14 cellular contexts compared by ENCODE assay signal in the genomic region with DNA sequence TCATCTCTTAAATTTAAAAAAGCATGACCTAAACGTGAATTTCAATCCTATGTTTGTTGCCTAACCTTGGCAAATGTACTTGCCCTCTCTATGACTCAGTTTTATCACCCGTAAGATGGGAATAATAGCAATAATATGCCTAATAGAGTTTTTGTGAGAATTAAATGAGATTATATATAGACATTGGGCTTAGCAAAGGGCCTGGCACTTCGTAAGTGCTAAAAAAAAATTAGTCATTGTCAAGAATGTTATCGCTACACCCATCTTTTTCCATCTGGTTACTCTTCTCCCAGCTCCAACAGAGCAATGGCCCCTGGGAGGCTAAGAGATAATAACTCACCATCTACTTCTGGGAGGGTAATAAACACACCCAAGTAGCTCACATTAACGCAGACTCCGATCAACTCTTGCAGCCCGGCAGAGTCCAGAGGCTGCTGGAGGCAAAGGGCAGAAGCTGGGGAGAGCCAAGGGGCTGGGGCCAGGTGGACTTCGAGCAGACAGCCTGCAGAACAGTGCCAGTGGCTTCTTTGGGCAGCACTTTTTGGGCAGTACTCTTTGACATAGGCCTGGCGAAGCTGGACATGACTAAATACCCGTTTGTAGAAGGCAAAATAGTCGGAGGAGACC.
"Had no signal": no experiment of that assay in that cellular context is flagged by ENCODE, and none has a peak within 500 bp of the region (broad histone marks: within the 10 kb centered on the region; RNA-seq: fewer than 3 reads in every experiment).

No MANE protein-coding gene starts in this region.

- ATAC-seq: natural killer cell, T-cell had no signal

- H3K4me1 ChIP-seq: right atrium auricular region had no signal

- H3K27ac ChIP-seq: right atrium auricular region had no signal

- DNase-seq: activated CD4-positive, alpha-beta T cell treated with anti-CD3 and anti-CD28 coated beads for 1 hour; activated CD4-positive, alpha-beta T cell treated with anti-CD3 and anti-CD28 coated beads, Interleukin-2, amount 50 U/mL, for 1 hour; activated gamma-delta T cell treated with Interleukin-2 at 50 U/mL for 16 hours; activated T-cell treated with anti-CD3 and anti-CD28 coated beads, Interleukin-2, amount 50 U/mL, for 1 hour; anterior cingulate cortex; effector CD4-positive, alpha-beta T cell; hypothalamus; natural killer cell; stimulated activated CD4-positive, alpha-beta T cell treated with anti-CD3 and anti-CD28 coated beads, Interleukin-1b, Interleukin-23, amount 100 ng/mL, for 48 hours; substantia nigra; T-cell; thyroid gland had no signal

- H3K27me3 ChIP-seq: right atrium auricular region, thyroid gland had no signal

- H3K36me3 ChIP-seq: right atrium auricular region, thyroid gland had no signal

- H3K4me3 ChIP-seq: right atrium auricular region, thyroid gland had no signal

- H3K9me3 ChIP-seq: right atrium auricular region, thyroid gland had no signal

- FAIRE-seq: endometrium had no signal
